8 cellular contexts compared by ENCODE assay signal in genomic region chr2:174681099-174681982, GRCh38.
A peak's percentile ranks its signal among the peaks of the same experiment; 100 is the strongest.
DNase-seq lines count a peak whose midpoint lies in the region; ATAC-seq and TF ChIP-seq lines count a peak whose summit lies in the region.

No MANE protein-coding gene starts in this region.

- H3K4me3 ChIP-seq in Caco-2 (ENCODE audit: low read depth, low read length), result peak overlapping the region; percentile 60
- H3K4me3 ChIP-seq in right lobe of liver, result peak overlapping the region; percentile 53 to 63 (median 58)
- H3K4me3 ChIP-seq in tibial artery, result peak overlapping the region; percentile 80

- BruUV-seq in Caco-2 (replicated peaks; lab: Mats Ljungman, UMichigan), result no TSS peak

- no peaks in the 10 kb centered on the region for H3K9me3 ChIP-seq in Caco-2
- H3K9me3 ChIP-seq in right lobe of liver, result no peaks in the 10 kb centered on the region
- H3K9me3 ChIP-seq in tibial artery, result no peaks in the 10 kb centered on the region

- CTCF ChIA-PET in Caco-2 (lab: Charles Lee), result interaction anchor here (0.7 to 1.6 kb wide), 5 partner anchors 16 to 297 kb away, joined by 3 to 10 read pairs (median 5); no protein-coding TSS in a partner anchor

- no peak for TF ChIP-seq POLR2A in right lobe of liver (IDR thresholded peaks at IDR 0.05)

- 34% methylated on average over 15 of the region's 17 CpGs for WGBS in right lobe of liver (ENCODE audit: insufficient coverage, low coverage, low lambda C conversion rate, missing lambda C conversion rate)

- H3K4me3 Mint-ChIP-seq in Caco-2 (ENCODE audit: unreplicated experiment) (peak overlapping the region; percentile 64), IgD-negative memory B cell (peak overlapping the region; percentile 86 to 95 (median 92))

- H3K27ac ChIP-seq in caudate nucleus (ENCODE audit: low read depth, low read length), result peak overlapping the region; percentile 11
- H3K27ac ChIP-seq in right lobe of liver, result peak overlapping the region; percentile 49 to 79 (median 67)
- peak overlapping the region; percentile 91 to 97 for H3K27ac ChIP-seq in tibial artery

- POLR2A ChIA-PET in Caco-2 (lab: Charles Lee), result no interaction called here

- H3K4me1 ChIP-seq in Caco-2 (0 out of 2 replicates have a peak, but pooled peaks cover 11% of the 10 kb centered on the region), right lobe of liver (peaks cover 0 to 9% (median 2%) of the 10 kb centered on the region in 4 donors), tibial artery (peaks cover 0 to 49% (median 24%) of the 10 kb centered on the region in 4 donors)

- TF ChIP-seq CTCF in Caco-2 (IDR thresholded peaks at IDR 0.05; ENCODE audit: insufficient read depth in 1 of 2, low read depth in 1 of 2, low read length in 1 of 2, severe bottlenecking in 1 of 2, unreplicated experiment in 1 of 2), result no peak
- TF ChIP-seq CTCF in right lobe of liver (IDR thresholded peaks at IDR 0.05), result no peak
- TF ChIP-seq CTCF in tibial artery (IDR thresholded peaks at IDR 0.05), result no peak

- ATAC-seq in right lobe of liver, result peak in 3 of 4 donors; percentile 7 to 35 (median 32)
- ATAC-seq in GM21515 (IDR thresholded peaks at IDR 0.05; ENCODE audit: unreplicated experiment), result no peak

- H3K36me3 Mint-ChIP-seq in Caco-2 (ENCODE audit: insufficient read depth, unreplicated experiment) (no peaks in the 10 kb centered on the region), IgD-negative memory B cell (no peaks in the 10 kb centered on the region)

- H3K4me1 Mint-ChIP-seq in Caco-2 (ENCODE audit: low read depth, unreplicated experiment) (peaks cover 17% of the 10 kb centered on the region), IgD-negative memory B cell (peaks cover 6 to 13% (median 6%) of the 10 kb centered on the region in 3 donors)

- H3K36me3 ChIP-seq in Caco-2 (ENCODE audit: control insufficient read depth, insufficient read depth, low read length) (no peaks in the 10 kb centered on the region; the same call in 1 of the 2 replicates), right lobe of liver (no peaks in the 10 kb centered on the region), tibial artery (peaks cover 0 to 3% (median 0%) of the 10 kb centered on the region in 3 donors)

- peak in 1 of 2 experiments; percentile 33 for DNase-seq in Caco-2
- DNase-seq in caudate nucleus (lab: John Stamatoyannopoulos, UW), result peak in 1 of 61 donors; percentile 48
- no peak for DNase-seq in right lobe of liver
- peak; percentile 41 to 71 for DNase-seq in tibial artery
- DNase-seq in posterior vena cava (ENCODE audit: low spot score), result no peak
- no peak for DNase-seq in superior temporal gyrus (ENCODE audit: extremely low spot score)

- no peaks in the 10 kb centered on the region for H3K9me3 Mint-ChIP-seq in Caco-2 (ENCODE audit: unreplicated experiment)
- no peaks in the 10 kb centered on the region for H3K9me3 Mint-ChIP-seq in IgD-negative memory B cell

- no peaks in the 10 kb centered on the region; the same call in 1 of the 2 replicates for H3K27me3 ChIP-seq in Caco-2 (replicated peaks; ENCODE audit: control insufficient read depth, insufficient read depth, low read length)
- H3K27me3 ChIP-seq in right lobe of liver, result peaks cover 0 to 11% of the 10 kb centered on the region in 2 donors
- no peaks in the 10 kb centered on the region for H3K27me3 ChIP-seq in tibial artery

- peaks cover 9% of the 10 kb centered on the region for H3K27me3 Mint-ChIP-seq in Caco-2 (ENCODE audit: insufficient read depth, unreplicated experiment)
- no peaks in the 10 kb centered on the region for H3K27me3 Mint-ChIP-seq in IgD-negative memory B cell

- H3K27ac Mint-ChIP-seq in Caco-2 (ENCODE audit: unreplicated experiment), result no peak overlapping the region
- peak overlapping the region in 2 of 3 donors; percentile 24 to 30 for H3K27ac Mint-ChIP-seq in IgD-negative memory B cell

- intact Hi-C loops in Caco-2 (cut with micrococcal nuclease; ENCODE audit: unreplicated experiment), result no loop called here
- intact Hi-C loops in right lobe of liver (cut with DNase I), result no loop called here
- intact Hi-C loops in tibial artery (cut with DNase I; ENCODE audit: low total_unique reads), result loop anchor here (5.0 kb wide), 2 partner anchors 64 to 194 kb away; partner anchors contain the start of gene GPR155
- intact Hi-C loops in posterior vena cava (cut with DNase I), result loop anchor here (5.0 to 10.0 kb wide), 2 partner anchors 67 to 219 kb away; no protein-coding TSS in a partner anchor

Comparison
In these comparisons a context has a peak if more than half of its experiments do, and no peak if none do; other contexts are left out.
1. DNase-seq: peak in tibial artery (2 of 2); none in right lobe of liver (0 of 3), posterior vena cava (single experiment) and superior temporal gyrus (single experiment).
2. H3K27ac ChIP-seq: peak in every context shown above with its lines; median percentile 94 in tibial artery; 67 in right lobe of liver; 11 in caudate nucleus.
3. intact Hi-C loops: an anchor here in tibial artery (5.0 kb wide) and posterior vena cava (5.0 to 10.0 kb wide); none called in Caco-2 and right lobe of liver.
4. Peak in every context shown above with its lines, with median percentiles within 50 percentile points of each other: H3K4me3 ChIP-seq.